In the genomic region with DNA sequence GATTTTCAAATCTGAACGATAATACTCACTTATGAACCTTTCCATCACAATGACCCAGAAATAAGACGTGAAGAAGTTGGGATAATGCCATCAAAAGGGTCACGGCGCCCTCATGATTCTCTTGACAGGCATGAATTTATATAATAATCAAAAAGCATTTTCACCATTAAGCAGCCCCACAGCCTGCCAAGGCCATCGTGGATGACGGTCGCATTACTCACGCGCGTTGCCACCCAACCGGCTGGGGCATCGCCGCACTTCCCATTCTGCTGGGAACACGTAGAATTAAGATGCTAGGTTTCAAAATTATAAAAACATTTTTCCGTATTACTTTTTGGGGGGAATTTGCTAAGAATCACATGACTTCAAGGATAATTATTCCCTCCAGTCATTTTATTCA, we compare ENCODE assay signal across 26 cellular contexts. TPM values are rescaled to one million over a fixed set of nuclear protein-coding genes. Genes with fewer than 3 reads are reported as not detected.
"Had no signal": no experiment of that assay in that cellular context is flagged by ENCODE, and none has a peak within 500 bp of the region (broad histone marks: within the 10 kb centered on the region; RNA-seq: fewer than 3 reads in every experiment).

No MANE protein-coding gene starts in this region.

- DNase-seq: activated CD4-positive, alpha-beta T cell treated with anti-CD3 and anti-CD28 coated beads for 4 hours; activated CD8-positive, alpha-beta memory T cell treated with anti-CD3 and anti-CD28 coated beads, Interleukin-2, amount 50 U/mL, for 4 hours; activated CD8-positive, alpha-beta T cell treated with anti-CD3 and anti-CD28 coated beads for 36 hours; activated gamma-delta T cell treated with Interleukin-2 at 50 U/mL for 16 hours; activated naive CD4-positive, alpha-beta T cell treated with anti-CD3 and anti-CD28 coated beads, Interleukin-2, amount 50 U/mL, for 16 hours; activated T-cell treated with anti-CD3 and anti-CD28 coated beads, Interleukin-2, amount 50 U/mL, for 72 hours; amniotic stem cell; body of pancreas; MM.1S; NCI-H1105 treated with DMSO at 0.1 percent for 48 hours; NCI-H1436 treated with DMSO at 0.1 percent for 48 hours; NCI-H187; NCI-H2081; NCI-H510A treated with DMSO at 0.1 percent for 48 hours; NCI-H69; NK-92 treated with Interleukin-12 subunit alpha and Interleukin-12 subunit beta, amount 100 ng/mL, for 24 hours; OCI-M1; Peyer's patch; SHP77 had no signal

- H3K4me1 ChIP-seq: ascending aorta, body of pancreas, Peyer's patch, SJSA1 had no signal

- ATAC-seq: activated CD4-positive, CD25-positive, alpha-beta regulatory T cell treated with anti-CD3 and anti-CD28 coated beads, Interleukin-2, amount 50 U/mL, for 24 hours; activated CD8-positive, alpha-beta T cell treated with anti-CD3 and anti-CD28 coated beads for 36 hours; activated T-cell treated with anti-CD3 and anti-CD28 coated beads, Interleukin-2, amount 50 U/mL, for 72 hours; body of pancreas; SK-N-SH treated with all-trans-retinoic acid at 6 μM for 48 hours had no signal

- H3K27ac ChIP-seq: ascending aorta, body of pancreas, KMS-11, Peyer's patch, RWPE1, SJSA1 had no signal

- H3K27me3 ChIP-seq: ascending aorta, body of pancreas, Peyer's patch had no signal

- H3K36me3 ChIP-seq: ascending aorta, Peyer's patch, SJSA1 had no signal

- H3K9ac ChIP-seq: KMS-11 had no signal

- H3K4me3 ChIP-seq: ascending aorta, body of pancreas, Peyer's patch, SJSA1 had no signal

- H3K9me3 ChIP-seq: ascending aorta, body of pancreas, Peyer's patch had no signal

RNA-seq across cellular contexts. Expression of gene GAL, which starts 18.9 kb away (rescaled TPM):
- total RNA-seq: ascending aorta, SJSA1 had no signal
- polyA plus RNA-seq: IgD-negative memory B cell had no signal
